In genomic region chr11:122642472-122642922, GRCh38 we compare ENCODE assay signal across 8 cellular contexts. TPM values are rescaled to one million over a fixed set of nuclear protein-coding genes. Genes with fewer than 3 reads are reported as not detected.
A peak's percentile ranks its signal among the peaks of the same experiment; 100 is the strongest.
DNase-seq lines count a peak whose midpoint lies in the region; ATAC-seq, FAIRE-seq and TF ChIP-seq lines count a peak whose summit lies in the region.

No MANE protein-coding gene starts in this region.

- no peaks in the 10 kb centered on the region for H3K4me1 Mint-ChIP-seq in neural progenitor cell
- H3K4me1 Mint-ChIP-seq in activated CD4-positive, alpha-beta T cell treated with anti-CD3 and anti-CD28 coated beads, Interleukin-2, amount 10 ng/mL, durations not matched to agents 7 days and 5 days: peaks cover 3% of the 10 kb centered on the region

- peaks cover 0 to 18% of the 10 kb centered on the region in 2 experiments; a peak in 2 of 4 replicates for H3K4me1 ChIP-seq in SK-N-SH (ENCODE audit: control insufficient read depth in 1 of 2, insufficient read depth in 2 of 2, low read depth in 1 of 2, low read length in 1 of 2)
- H3K4me1 ChIP-seq in foreskin keratinocyte: peaks cover 12% of the 10 kb centered on the region
- H3K4me1 ChIP-seq in sigmoid colon: peaks cover 0 to 16% (median 3%) of the 10 kb centered on the region in 4 donors
- H3K4me1 ChIP-seq in neural progenitor cell: no peaks in the 10 kb centered on the region

- H3F3A ChIP-seq in SK-N-SH (replicated peaks; ENCODE audit: insufficient read depth) (peaks cover 28% of the 10 kb centered on the region), neural progenitor cell (ENCODE audit: low read depth) (no peaks in the 10 kb centered on the region)

- POLR2A ChIA-PET in SK-N-SH (lab: Yijun Ruan, JAX): no interaction called here
- POLR2A ChIA-PET in activated CD4-positive, alpha-beta T cell treated with anti-CD3 and anti-CD28 coated beads, Interleukin-2, amount 10 ng/mL, durations not matched to agents 7 days and 5 days (lab: Charles Lee): no interaction called here

- H3K79me2 ChIP-seq in SK-N-SH (ENCODE audit: insufficient read depth) (no peaks in the 10 kb centered on the region), neural progenitor cell (ENCODE audit: low read depth) (no peaks in the 10 kb centered on the region)

- H3K4me3 Mint-ChIP-seq in neural progenitor cell: no peak overlapping the region
- no peak overlapping the region for H3K4me3 Mint-ChIP-seq in activated CD4-positive, alpha-beta T cell treated with anti-CD3 and anti-CD28 coated beads, Interleukin-2, amount 10 ng/mL, durations not matched to agents 7 days and 5 days

- no peak for TF ChIP-seq CTCF in SK-N-SH (IDR thresholded peaks at IDR 0.05)
- no peak for TF ChIP-seq CTCF in foreskin keratinocyte (conservative IDR thresholded peaks at IDR 0.05)
- TF ChIP-seq CTCF in sigmoid colon (IDR thresholded peaks at IDR 0.05): no peak
- TF ChIP-seq CTCF in neural progenitor cell (IDR thresholded peaks at IDR 0.05): no peak

- H3K27ac Mint-ChIP-seq in neural progenitor cell: no peak overlapping the region
- H3K27ac Mint-ChIP-seq in activated CD4-positive, alpha-beta T cell treated with anti-CD3 and anti-CD28 coated beads, Interleukin-2, amount 10 ng/mL, durations not matched to agents 7 days and 5 days: no peak overlapping the region

- H3K36me3 ChIP-seq in SK-N-SH (replicated peaks in 1 of 2; ENCODE audit: control insufficient read depth in 1 of 2, insufficient read depth in 2 of 2, low read length in 1 of 2) (no peaks in the 10 kb centered on the region), sigmoid colon (no peaks in the 10 kb centered on the region), neural progenitor cell (no peaks in the 10 kb centered on the region)

- H3K4me2 ChIP-seq in SK-N-SH (peak overlapping the region; percentile 67), neural progenitor cell (no peak overlapping the region)

- H3K27me3 ChIP-seq in SK-N-SH (ENCODE audit: insufficient read depth): no peaks in the 10 kb centered on the region
- no peaks in the 10 kb centered on the region for H3K27me3 ChIP-seq in foreskin keratinocyte
- H3K27me3 ChIP-seq in sigmoid colon: no peaks in the 10 kb centered on the region
- H3K27me3 ChIP-seq in neural progenitor cell: no peaks in the 10 kb centered on the region

- peak overlapping the region; percentile 39 to 96; a peak in 3 of 4 replicates for H3K27ac ChIP-seq in SK-N-SH (ENCODE audit: low read depth in 2 of 2, low read length in 1 of 2)
- H3K27ac ChIP-seq in foreskin keratinocyte: no peak overlapping the region
- H3K27ac ChIP-seq in sigmoid colon: peak overlapping the region in 3 of 4 donors; percentile 24 to 42 (median 26)
- no peak overlapping the region for H3K27ac ChIP-seq in neural progenitor cell

- no peak for TF ChIP-seq RAD21 in SK-N-SH (IDR thresholded peaks at IDR 0.05; ENCODE audit: low read length)

- H3K36me3 Mint-ChIP-seq in neural progenitor cell: no peaks in the 10 kb centered on the region
- H3K36me3 Mint-ChIP-seq in activated CD4-positive, alpha-beta T cell treated with anti-CD3 and anti-CD28 coated beads, Interleukin-2, amount 10 ng/mL, durations not matched to agents 7 days and 5 days (ENCODE audit: low read depth): no peaks in the 10 kb centered on the region

- TF ChIP-seq EP300 in SK-N-SH (IDR thresholded peaks at IDR 0.05; ENCODE audit: borderline replicate concordance in 1 of 2, low read depth in 1 of 2, low read length in 1 of 2): peak in 1 of 2 experiments; percentile 95; a peak in 2 of 4 replicates
- no peak for TF ChIP-seq EP300 in sigmoid colon (IDR thresholded peaks at IDR 0.05)

- no peaks in the 10 kb centered on the region for H3K9me3 ChIP-seq in SK-N-SH
- H3K9me3 ChIP-seq in sigmoid colon: no peaks in the 10 kb centered on the region
- H3K9me3 ChIP-seq in neural progenitor cell (ENCODE audit: low read depth): no peaks in the 10 kb centered on the region

- H3K27me3 Mint-ChIP-seq in neural progenitor cell (ENCODE audit: insufficient read depth, low read depth): peaks cover 2% of the 10 kb centered on the region
- no peaks in the 10 kb centered on the region for H3K27me3 Mint-ChIP-seq in activated CD4-positive, alpha-beta T cell treated with anti-CD3 and anti-CD28 coated beads, Interleukin-2, amount 10 ng/mL, durations not matched to agents 7 days and 5 days

- peak overlapping the region; percentile 52 for H3K9ac ChIP-seq in SK-N-SH
- no peak overlapping the region for H3K9ac ChIP-seq in neural progenitor cell

- peak overlapping the region in 1 of 2 experiments; percentile 46; a peak in 2 of 4 replicates for H3K4me3 ChIP-seq in SK-N-SH (ENCODE audit: low read depth in 2 of 2, low read length in 1 of 2)
- no peak overlapping the region for H3K4me3 ChIP-seq in sigmoid colon
- H3K4me3 ChIP-seq in neural progenitor cell: no peak overlapping the region

- no peak for TF ChIP-seq POLR2A in GM12892 (IDR thresholded peaks at IDR 0.05; ENCODE audit: low read depth, low read length)
- TF ChIP-seq POLR2A in sigmoid colon (IDR thresholded peaks at IDR 0.05): no peak

- peak; percentile 57 for FAIRE-seq in GM12892 (lab: Jason Lieb, UNC)

- WGBS in SK-N-SH (ENCODE audit: low lambda C conversion rate): 6% methylated on average over 4 of the region's 4 CpGs
- 32 to 56% methylated on average over 4 of the region's 4 CpGs for WGBS in sigmoid colon, 2 donors

- no peak for DNase-seq in GM12892 (ENCODE audit: insufficient read length)
- DNase-seq in SK-N-SH: no peak
- DNase-seq in foreskin keratinocyte: peak in 1 of 2 donors; percentile 74
- no peak for DNase-seq in sigmoid colon
- DNase-seq in NCI-H2081 treated with DMSO at 0.1 percent for 48 hours (lab: John Stamatoyannopoulos, UW): no peak
- no peak for DNase-seq in neural progenitor cell (ENCODE audit: low spot score)
- DNase-seq in activated CD4-positive, alpha-beta T cell treated with anti-CD3 and anti-CD28 coated beads, Interleukin-2, amount 10 ng/mL, durations not matched to agents 7 days and 5 days: no peak
- no peak for DNase-seq in COLO668 (lab: John Stamatoyannopoulos, UW; ENCODE audit: unreplicated experiment)

- H3K9me3 Mint-ChIP-seq in neural progenitor cell: no peaks in the 10 kb centered on the region
- H3K9me3 Mint-ChIP-seq in activated CD4-positive, alpha-beta T cell treated with anti-CD3 and anti-CD28 coated beads, Interleukin-2, amount 10 ng/mL, durations not matched to agents 7 days and 5 days: no peaks in the 10 kb centered on the region

- no peaks in the 10 kb centered on the region for H3K9me2 ChIP-seq in SK-N-SH

- CTCF ChIA-PET in SK-N-SH (lab: Yijun Ruan, JAX): interaction anchor here (1.0 to 1.5 kb wide), 4 partner anchors 10 to 138 kb away, joined by 3 to 5 read pairs (median 4); partner anchors contain the start of gene UBASH3B
- CTCF ChIA-PET in activated CD4-positive, alpha-beta T cell treated with anti-CD3 and anti-CD28 coated beads, Interleukin-2, amount 10 ng/mL, durations not matched to agents 7 days and 5 days (lab: Charles Lee): no interaction called here

- H4K20me1 ChIP-seq in SK-N-SH (ENCODE audit: insufficient read depth) (no peaks in the 10 kb centered on the region), neural progenitor cell (ENCODE audit: low read depth) (no peaks in the 10 kb centered on the region)

- intact Hi-C loops in sigmoid colon (cut with DNase I): no loop called here

- ATAC-seq in foreskin keratinocyte: peak; percentile 59

- H2AFZ ChIP-seq in SK-N-SH (ENCODE audit: low read depth) (peak overlapping the region; percentile 64), neural progenitor cell (replicated peaks) (no peak overlapping the region)

TF ChIP-seq in SK-N-SH, 30 proteins besides CTCF, POLR2A, EP300 and RAD21 (continues in another document):
- peak; percentile 70; the same call in 1 of the 2 replicates for TF ChIP-seq RXRA (IDR thresholded peaks at IDR 0.05; ENCODE audit: borderline replicate concordance, low read depth)
- TF ChIP-seq TAF1 (IDR thresholded peaks at IDR 0.05; ENCODE audit: borderline replicate concordance, low read depth, low read length): no peak
- peak; percentile 93 for TF ChIP-seq FOSL2 (IDR thresholded peaks at IDR 0.05; ENCODE audit: borderline replicate concordance, low read depth)
- TF ChIP-seq RFX5 (IDR thresholded peaks at IDR 0.05; ENCODE audit: low read length): no peak
- TF ChIP-seq SMC3 (IDR thresholded peaks at IDR 0.05; ENCODE audit: low read depth, low read length): no peak
- peak; percentile 74; the same call in 1 of the 2 replicates for TF ChIP-seq MEF2A (IDR thresholded peaks at IDR 0.05; ENCODE audit: borderline replicate concordance, low read depth)
- TF ChIP-seq YY1 (IDR thresholded peaks at IDR 0.05; ENCODE audit: low read depth): peak; percentile 71; the same call in 1 of the 2 replicates
- TF ChIP-seq GABPA (IDR thresholded peaks at IDR 0.05; ENCODE audit: low read depth): peak; percentile 47; the same call in 1 of the 2 replicates
- TF ChIP-seq JUND (IDR thresholded peaks at IDR 0.05): peak; percentile 91
- TF ChIP-seq TEAD4 (IDR thresholded peaks at IDR 0.05; ENCODE audit: borderline replicate concordance, insufficient read depth): peak; percentile 96
- no peak for TF ChIP-seq RCOR1 (IDR thresholded peaks at IDR 0.05; ENCODE audit: low read length)
- no peak for TF ChIP-seq GATA2 (CRISPR knock-in tag; IDR thresholded peaks at IDR 0.05)
- TF ChIP-seq, protein P1, sequence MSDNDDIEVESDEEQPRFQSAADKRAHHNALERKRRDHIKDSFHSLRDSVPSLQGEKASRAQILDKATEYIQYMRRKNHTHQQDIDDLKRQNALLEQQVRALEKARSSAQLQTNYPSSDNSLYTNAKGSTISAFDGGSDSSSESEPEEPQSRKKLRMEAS (IDR thresholded peaks at IDR 0.05; ENCODE audit: low read depth): peak; percentile 59

RNA-seq across cellular contexts. Expression of gene UBASH3B, which starts 13.0 kb away (rescaled TPM):
- 6.4 TPM for polyA plus RNA-seq in GM12892 (2012; ENCODE audit: missing spikeins)
- polyA plus RNA-seq in SK-N-SH (2012; rRNA removed): 10.4 and 11.0 TPM in 2 replicates
- polyA plus RNA-seq in SK-N-SH (2012; cell fraction: cytosol; rRNA removed): 6.7 and 6.9 TPM in 2 replicates
- 5.0 and 8.2 TPM in 2 replicates for polyA plus RNA-seq in SK-N-SH (2012; cell fraction: nucleus; rRNA removed)
- total RNA-seq in foreskin keratinocyte: 21.8 and 28.3 TPM in 2 replicates
- 6.0 and 6.5 TPM in 2 replicates for polyA plus RNA-seq in foreskin keratinocyte
- total RNA-seq in sigmoid colon: 10 to 100 TPM in 1 of 4 donors, 1 to 10 TPM in 3; 2.0 to 12.9 (median 2.2) TPM
- polyA plus RNA-seq in sigmoid colon: 1 to 10 TPM; 1.4 to 3.2 (median 1.8) TPM
- total RNA-seq in neural progenitor cell (ENCODE audit: low replicate concordance): 2.0 and 5.5 TPM in 2 replicates
- 10 to 100 TPM; 15.2 to 15.8 TPM for total RNA-seq in activated CD4-positive, alpha-beta T cell treated with anti-CD3 and anti-CD28 coated beads, Interleukin-2, amount 10 ng/mL, durations not matched to agents 7 days and 5 days

Comparison
In these comparisons a context has a peak if more than half of its experiments do, and no peak if none do; other contexts are left out.
1. H3K27ac ChIP-seq: peak in SK-N-SH (2 of 2) and sigmoid colon (3 of 4); none in foreskin keratinocyte (single experiment) and neural progenitor cell (single experiment).